ENCODE assay signal across 8 cellular contexts in genomic region chr15:40344631-40345120, GRCh38. TPM values are rescaled to one million over a fixed set of nuclear protein-coding genes. Genes with fewer than 3 reads are reported as not detected.
A peak's percentile ranks its signal among the peaks of the same experiment; 100 is the strongest.
DNase-seq lines count a peak whose midpoint lies in the region; ATAC-seq, FAIRE-seq and TF ChIP-seq lines count a peak whose summit lies in the region.

No MANE protein-coding gene starts in this region.

- DNase-seq in AG09309 (ENCODE audit: low read depth) (no peak), GM19239 (ENCODE audit: insufficient read length, low spot score) (peak; percentile 77), NCI-H446 (lab: John Stamatoyannopoulos, UW) (peak; percentile 26 to 63), coronary artery (ENCODE audit: low spot score) (no peak), memory B cell (ENCODE audit: low spot score in 2 of 2) (peak; percentile 70 to 71)
- peak; percentile 91 for DNase-seq in activated CD4-positive, alpha-beta T cell treated with anti-CD3 and anti-CD28 coated beads, Interleukin-2, amount 10 ng/mL, durations not matched to agents 24 days and 14 days

- no peak overlapping the region for H3K27ac Mint-ChIP-seq in activated CD4-positive, alpha-beta T cell treated with anti-CD3 and anti-CD28 coated beads, Interleukin-2, amount 10 ng/mL, durations not matched to agents 24 days and 14 days
- no peak overlapping the region for H3K27ac Mint-ChIP-seq in memory B cell
- H3K27ac Mint-ChIP-seq in stimulated activated memory B cell treated with anti-CD40 and anti-IgM and Interleukin-4, amounts not matched to agents 10 μg/mL and 1 μg/mL and 100 μg/mL, for 72 hours = no peak overlapping the region

- peak; percentile 78 for FAIRE-seq in GM19239 (lab: Jason Lieb, UNC)

- peak overlapping the region; percentile 84 for H3K27ac ChIP-seq in coronary artery

- peak; percentile 81 for TF ChIP-seq CTCF in AG09309 (IDR thresholded peaks at IDR 0.05; ENCODE audit: control insufficient read depth, insufficient read depth, low read depth, low read length, missing control alignments)
- peak; percentile 51 for TF ChIP-seq CTCF in coronary artery (IDR thresholded peaks at IDR 0.05)

- ATAC-seq in memory B cell (ENCODE audit: low read depth) (peak; percentile 92), GM18520 (IDR thresholded peaks at IDR 0.05; ENCODE audit: unreplicated experiment) (no peak)
- peak; percentile 63 for ATAC-seq in stimulated activated memory B cell treated with anti-CD40 and anti-IgM and Interleukin-4, amounts not matched to agents 10 μg/mL and 1 μg/mL and 100 μg/mL, for 72 hours

- no peaks in the 10 kb centered on the region for H3K36me3 Mint-ChIP-seq in activated CD4-positive, alpha-beta T cell treated with anti-CD3 and anti-CD28 coated beads, Interleukin-2, amount 10 ng/mL, durations not matched to agents 24 days and 14 days (ENCODE audit: low read depth)
- H3K36me3 Mint-ChIP-seq in memory B cell = no peaks in the 10 kb centered on the region
- H3K36me3 Mint-ChIP-seq in stimulated activated memory B cell treated with anti-CD40 and anti-IgM and Interleukin-4, amounts not matched to agents 10 μg/mL and 1 μg/mL and 100 μg/mL, for 72 hours = no peaks in the 10 kb centered on the region

- H3K9me3 Mint-ChIP-seq in activated CD4-positive, alpha-beta T cell treated with anti-CD3 and anti-CD28 coated beads, Interleukin-2, amount 10 ng/mL, durations not matched to agents 24 days and 14 days = no peaks in the 10 kb centered on the region
- no peaks in the 10 kb centered on the region for H3K9me3 Mint-ChIP-seq in memory B cell
- H3K9me3 Mint-ChIP-seq in stimulated activated memory B cell treated with anti-CD40 and anti-IgM and Interleukin-4, amounts not matched to agents 10 μg/mL and 1 μg/mL and 100 μg/mL, for 72 hours = no peaks in the 10 kb centered on the region

- peaks cover 2% of the 10 kb centered on the region for H3K4me1 Mint-ChIP-seq in activated CD4-positive, alpha-beta T cell treated with anti-CD3 and anti-CD28 coated beads, Interleukin-2, amount 10 ng/mL, durations not matched to agents 24 days and 14 days
- H3K4me1 Mint-ChIP-seq in memory B cell = no peaks in the 10 kb centered on the region
- peaks cover 6% of the 10 kb centered on the region for H3K4me1 Mint-ChIP-seq in stimulated activated memory B cell treated with anti-CD40 and anti-IgM and Interleukin-4, amounts not matched to agents 10 μg/mL and 1 μg/mL and 100 μg/mL, for 72 hours

- H3K27me3 Mint-ChIP-seq in activated CD4-positive, alpha-beta T cell treated with anti-CD3 and anti-CD28 coated beads, Interleukin-2, amount 10 ng/mL, durations not matched to agents 24 days and 14 days = no peaks in the 10 kb centered on the region
- no peaks in the 10 kb centered on the region for H3K27me3 Mint-ChIP-seq in memory B cell
- H3K27me3 Mint-ChIP-seq in stimulated activated memory B cell treated with anti-CD40 and anti-IgM and Interleukin-4, amounts not matched to agents 10 μg/mL and 1 μg/mL and 100 μg/mL, for 72 hours = no peaks in the 10 kb centered on the region

- no peak overlapping the region for H3K4me3 ChIP-seq in AG09309 (ENCODE audit: control insufficient read depth, low read depth, low read length)
- no peak overlapping the region for H3K4me3 ChIP-seq in coronary artery

- intact Hi-C loops in activated CD4-positive, alpha-beta T cell treated with anti-CD3 and anti-CD28 coated beads, Interleukin-2, amount 10 ng/mL, durations not matched to agents 24 days and 14 days (cut with micrococcal nuclease) = loop anchor here (1.0 kb wide), 2 partner anchors 14 to 78 kb away; partner anchors contain the start of gene DISP2

- H3K4me3 Mint-ChIP-seq in activated CD4-positive, alpha-beta T cell treated with anti-CD3 and anti-CD28 coated beads, Interleukin-2, amount 10 ng/mL, durations not matched to agents 24 days and 14 days = no peak overlapping the region
- no peak overlapping the region for H3K4me3 Mint-ChIP-seq in memory B cell
- no peak overlapping the region for H3K4me3 Mint-ChIP-seq in stimulated activated memory B cell treated with anti-CD40 and anti-IgM and Interleukin-4, amounts not matched to agents 10 μg/mL and 1 μg/mL and 100 μg/mL, for 72 hours

RNA-seq across cellular contexts. Expression of gene CCDC9B, which starts 3.9 kb away (rescaled TPM):
- total RNA-seq in activated CD4-positive, alpha-beta T cell treated with anti-CD3 and anti-CD28 coated beads, Interleukin-2, amount 10 ng/mL, durations not matched to agents 24 days and 14 days = 0.21 and 0.54 TPM in 2 replicates

RNA-seq across cellular contexts. Expression of gene PHGR1, which starts 6.2 kb away (rescaled TPM):
- total RNA-seq in activated CD4-positive, alpha-beta T cell treated with anti-CD3 and anti-CD28 coated beads, Interleukin-2, amount 10 ng/mL, durations not matched to agents 24 days and 14 days = not detected in 2 replicates

RNA-seq across cellular contexts. Expression of gene DISP2, which starts 13.3 kb away (rescaled TPM):
- 0.02 and 0.05 TPM in 2 replicates for total RNA-seq in activated CD4-positive, alpha-beta T cell treated with anti-CD3 and anti-CD28 coated beads, Interleukin-2, amount 10 ng/mL, durations not matched to agents 24 days and 14 days

RNA-seq across cellular contexts. Expression of gene INAFM2, which starts 21.2 kb away (rescaled TPM):
- 22.8 and 23.3 TPM in 2 replicates for total RNA-seq in activated CD4-positive, alpha-beta T cell treated with anti-CD3 and anti-CD28 coated beads, Interleukin-2, amount 10 ng/mL, durations not matched to agents 24 days and 14 days

RNA-seq across cellular contexts. Expression of gene PLCB2, which starts 36.9 kb away (rescaled TPM):
- total RNA-seq in activated CD4-positive, alpha-beta T cell treated with anti-CD3 and anti-CD28 coated beads, Interleukin-2, amount 10 ng/mL, durations not matched to agents 24 days and 14 days = 82.7 and 95.7 TPM in 2 replicates

Comparison
In these comparisons a context has a peak if more than half of its experiments do, and no peak if none do; other contexts are left out.
1. DNase-seq: peak in GM19239 (single experiment), NCI-H446 (2 of 2), activated CD4-positive, alpha-beta T cell treated with anti-CD3 and anti-CD28 coated beads, Interleukin-2, amount 10 ng/mL, durations not matched to agents 24 days and 14 days (single experiment) and memory B cell (2 of 2); none in AG09309 (single experiment) and coronary artery (single experiment).